11 cellular contexts compared by ENCODE assay signal in the genomic region with DNA sequence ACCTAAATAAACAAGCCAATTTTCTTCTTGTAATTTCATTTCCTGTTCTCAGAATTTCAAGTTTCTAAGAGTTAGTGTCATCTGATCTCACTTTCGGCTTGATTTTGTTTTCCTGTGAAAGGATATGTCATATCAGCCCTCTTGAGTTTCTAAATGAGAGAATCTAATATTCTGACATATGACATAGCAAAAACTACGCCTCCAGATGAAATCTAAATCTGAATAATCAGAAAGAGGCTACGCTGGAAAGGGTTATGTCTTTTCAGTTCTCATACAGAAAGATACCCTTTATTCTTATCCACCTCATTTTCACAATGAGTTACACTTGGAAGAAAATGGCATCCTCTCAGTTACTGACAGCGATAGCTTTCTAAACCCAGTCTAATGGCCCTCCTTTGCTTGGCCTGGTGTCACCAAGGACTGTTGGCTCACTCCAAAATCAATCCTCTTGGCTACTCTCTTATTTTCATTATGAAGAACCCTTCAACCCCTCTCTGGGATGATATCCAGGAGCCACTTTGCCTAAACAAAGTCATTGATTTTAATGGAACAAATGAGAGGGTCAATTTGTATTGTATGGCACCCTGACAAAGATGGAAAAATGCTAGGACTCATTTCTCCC.
DNase-seq lines count a peak whose midpoint lies in the region; ATAC-seq lines count a peak whose summit lies in the region.
"Had no signal": no experiment of that assay in that cellular context is flagged by ENCODE, and none has a peak within 500 bp of the region (broad histone marks: within the 10 kb centered on the region; RNA-seq: fewer than 3 reads in every experiment).

No MANE protein-coding gene starts in this region.

- H3K9me3 Mint-ChIP-seq in activated T-helper 1 cell treated with anti-CD3 and anti-CD28 coated beads, Interleukin-12 subunit alpha, Interleukin-12 subunit beta, Interleukin-2, Interleukin-4 antibody, amounts not matched to agents 30 ng/mL and 10 ng/mL and 1 ng/mL, durations not matched to agents 14 hours and 24 hours and 36 hours = peaks cover 7% of the 10 kb centered on the region

- peaks cover 9% of the 10 kb centered on the region for H3K27me3 Mint-ChIP-seq in activated T-helper 1 cell treated with anti-CD3 and anti-CD28 coated beads, Interleukin-12 subunit alpha, Interleukin-12 subunit beta, Interleukin-2, Interleukin-4 antibody, amounts not matched to agents 30 ng/mL and 10 ng/mL and 1 ng/mL, durations not matched to agents 14 hours and 24 hours and 36 hours (ENCODE audit: insufficient read depth)
- H3K27me3 Mint-ChIP-seq: IgD-negative memory B cell had no signal

- peak overlapping the region; percentile 39 for H3K4me3 Mint-ChIP-seq in activated T-helper 1 cell treated with anti-CD3 and anti-CD28 coated beads, Interleukin-12 subunit alpha, Interleukin-12 subunit beta, Interleukin-2, Interleukin-4 antibody, amounts not matched to agents 30 ng/mL and 10 ng/mL and 1 ng/mL, durations not matched to agents 14 hours and 24 hours and 36 hours
- H3K4me3 Mint-ChIP-seq: IgD-negative memory B cell, neural crest cell had no signal

- peaks cover 6% of the 10 kb centered on the region for H3K36me3 Mint-ChIP-seq in activated T-helper 1 cell treated with anti-CD3 and anti-CD28 coated beads, Interleukin-12 subunit alpha, Interleukin-12 subunit beta, Interleukin-2, Interleukin-4 antibody, amounts not matched to agents 30 ng/mL and 10 ng/mL and 1 ng/mL, durations not matched to agents 14 hours and 24 hours and 36 hours (ENCODE audit: low read depth)
- H3K36me3 Mint-ChIP-seq: IgD-negative memory B cell had no signal

- no peak for DNase-seq in activated T-helper 1 cell treated with anti-CD3 and anti-CD28 coated beads, Interleukin-12 subunit alpha, Interleukin-12 subunit beta, Interleukin-2, Interleukin-4 antibody, amounts not matched to agents 30 ng/mL and 10 ng/mL and 1 ng/mL, durations not matched to agents 14 hours and 24 hours and 36 hours (ENCODE audit: low spot score)
- DNase-seq in SW480 (ENCODE audit: low spot score) (no peak), activated gamma-delta T cell (lab: John Stamatoyannopoulos, UW) (no peak), NK-92 (lab: John Stamatoyannopoulos, UW; ENCODE audit: unreplicated experiment) (no peak), hippocampal formation (lab: John Stamatoyannopoulos, UW) (no peak)
- DNase-seq: SHP77 treated with DMSO at 0.1 percent for 48 hours had no signal

- intact Hi-C loops in activated T-helper 1 cell treated with anti-CD3 and anti-CD28 coated beads, Interleukin-12 subunit alpha, Interleukin-12 subunit beta, Interleukin-2, Interleukin-4 antibody, amounts not matched to agents 30 ng/mL and 10 ng/mL and 1 ng/mL, durations not matched to agents 14 hours and 24 hours and 36 hours (cut with micrococcal nuclease) = loop anchor here (1.0 to 10.0 kb wide), 11 partner anchors 39 to 1829 kb away; partner anchors contain the start of genes FANCB, MOSPD2 and TCEANC

- H3K4me1 Mint-ChIP-seq in activated T-helper 1 cell treated with anti-CD3 and anti-CD28 coated beads, Interleukin-12 subunit alpha, Interleukin-12 subunit beta, Interleukin-2, Interleukin-4 antibody, amounts not matched to agents 30 ng/mL and 10 ng/mL and 1 ng/mL, durations not matched to agents 14 hours and 24 hours and 36 hours (ENCODE audit: low read depth) = peaks cover 35% of the 10 kb centered on the region
- H3K4me1 Mint-ChIP-seq: neural crest cell had no signal

- peak overlapping the region; percentile 52 for H3K27ac Mint-ChIP-seq in activated T-helper 1 cell treated with anti-CD3 and anti-CD28 coated beads, Interleukin-12 subunit alpha, Interleukin-12 subunit beta, Interleukin-2, Interleukin-4 antibody, amounts not matched to agents 30 ng/mL and 10 ng/mL and 1 ng/mL, durations not matched to agents 14 hours and 24 hours and 36 hours
- H3K27ac Mint-ChIP-seq: IgD-negative memory B cell had no signal

- ATAC-seq in GM18498 (IDR thresholded peaks at IDR 0.05; ENCODE audit: unreplicated experiment) (peak; percentile 90), GM21360 (IDR thresholded peaks at IDR 0.05; ENCODE audit: unreplicated experiment) (peak; percentile 75), HG03159 (IDR thresholded peaks at IDR 0.05; ENCODE audit: unreplicated experiment) (peak; percentile 81)
